ENCODE assay signal across 9 cellular contexts in the genomic region with DNA sequence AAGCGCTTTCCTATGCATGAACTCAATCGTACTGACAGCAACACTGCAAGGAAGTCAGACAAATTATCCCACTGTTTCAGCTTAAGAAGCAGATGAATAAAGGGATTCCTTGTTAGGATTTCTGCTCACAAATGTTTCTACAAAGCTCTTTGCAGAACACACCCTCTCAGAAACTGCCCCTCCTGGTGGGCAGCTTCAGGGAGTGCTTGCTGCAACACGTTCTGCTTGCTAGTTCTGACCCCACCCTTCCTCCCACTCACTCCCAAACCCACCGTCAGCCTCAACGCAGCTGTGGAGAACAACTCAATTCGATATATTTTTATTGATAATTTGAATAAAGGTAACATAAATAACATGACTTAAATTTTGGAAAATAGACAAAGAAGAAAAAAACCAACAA.
DNase-seq lines count a peak whose midpoint lies in the region; ATAC-seq and TF ChIP-seq lines count a peak whose summit lies in the region.
"Had no signal": no experiment of that assay in that cellular context is flagged by ENCODE, and none has a peak within 500 bp of the region (broad histone marks: within the 10 kb centered on the region; RNA-seq: fewer than 3 reads in every experiment).

No MANE protein-coding gene starts in this region.

- H3K27me3 ChIP-seq in SJSA1 (replicated peaks), result no peaks in the 10 kb centered on the region

- H3K36me3 ChIP-seq in SJSA1, result no peaks in the 10 kb centered on the region

- H3K9me3 ChIP-seq in SJSA1 (replicated peaks), result no peaks in the 10 kb centered on the region

- no peaks in the 10 kb centered on the region for H3K4me1 ChIP-seq in SJSA1 (replicated peaks)

- TF ChIP-seq CTCF in AG09319 (IDR thresholded peaks at IDR 0.05; ENCODE audit: low read depth, low read length), result peak; percentile 34
- peak; percentile 45; the same call in 1 of the 2 replicates for TF ChIP-seq CTCF in GM12875 (IDR thresholded peaks at IDR 0.05; ENCODE audit: borderline replicate concordance, insufficient read depth, low read depth, low read length)

- no peak overlapping the region for H3K27ac ChIP-seq in SJSA1
- H3K27ac ChIP-seq: skin epidermis had no signal

- ATAC-seq in HG03175 (IDR thresholded peaks at IDR 0.05; ENCODE audit: unreplicated experiment), result no peak
- no peak for ATAC-seq in GM18498 (IDR thresholded peaks at IDR 0.05; ENCODE audit: unreplicated experiment)
- ATAC-seq in GM18861 (IDR thresholded peaks at IDR 0.05; ENCODE audit: unreplicated experiment), result no peak

- H3K4me3 ChIP-seq in GM12875 (ENCODE audit: low read depth, low read length) (no peak overlapping the region), SJSA1 (no peak overlapping the region)
- H3K4me3 ChIP-seq: skin epidermis had no signal

- DNase-seq in AG09319 (ENCODE audit: extremely low read depth, low read depth), result no peak
- DNase-seq in SJSA1 (ENCODE audit: low read depth in 1 of 2, low spot score in 2 of 2), result peak; percentile 20 to 57
- DNase-seq in foreskin melanocyte, result peak; percentile 85
- DNase-seq in AG08396 (ENCODE audit: low spot score), result no peak

Comparison
In these comparisons a context has a peak if more than half of its experiments do, and no peak if none do; other contexts are left out.
1. DNase-seq: peak in SJSA1 (2 of 2) and foreskin melanocyte (single experiment); none in AG09319 (single experiment) and AG08396 (single experiment).